ENCODE assay signal across 8 cellular contexts in genomic region chr1:161621181-161622000, GRCh38. TPM values are rescaled to one million over a fixed set of nuclear protein-coding genes. Genes with fewer than 3 reads are reported as not detected.
A peak's percentile ranks its signal among the peaks of the same experiment; 100 is the strongest.
DNase-seq lines count a peak whose midpoint lies in the region; ATAC-seq, FAIRE-seq and TF ChIP-seq lines count a peak whose summit lies in the region.
"Not testable (repeated sequence)": the region's sequence is repeated elsewhere in the genome, so short reads cannot be mapped to it uniquely, and the experiment has no call there.

No MANE protein-coding gene starts in this region.

- 2 to 3% methylated on average over 39 to 41 of the region's 41 CpGs for WGBS in ectodermal cell, 2 experiments
- 13% methylated on average over 41 of the region's 41 CpGs; no CpG with 5 or more reads in 1 of the 2 donors for WGBS in transverse colon (ENCODE audit: low coverage in 1 of 2), 2 donors

- peak; percentile 87 for DNase-seq in NT2/D1 (ENCODE audit: low read depth, low spot score)
- DNase-seq in activated CD8-positive, alpha-beta memory T cell treated with anti-CD3 and anti-CD28 coated beads, Interleukin-2, amount 50 U/mL, for 48 hours = peak; percentile 98
- peak; percentile 85 for DNase-seq in kidney
- peak; percentile 40 for DNase-seq in skeletal muscle cell (ENCODE audit: low read depth)
- DNase-seq in transverse colon = peak; percentile 46

- H3K27me3 ChIP-seq in NT2/D1 (ENCODE audit: insufficient read depth, insufficient read length) (peaks cover 22% of the 10 kb centered on the region), ectodermal cell (ENCODE audit: control insufficient read depth, insufficient read depth, low read length, poor library complexity, severe bottlenecking) (peaks cover 18% of the 10 kb centered on the region), transverse colon (peaks cover 16% of the 10 kb centered on the region)

- H3K4me1 ChIP-seq in NT2/D1 (ENCODE audit: insufficient read depth, insufficient read length); ectodermal cell (ENCODE audit: control insufficient read depth, insufficient read depth, low read length); kidney (ENCODE audit: control insufficient read depth in 1 of 2, insufficient read depth in 1 of 2, low read depth in 1 of 2, low read length in 2 of 2); transverse colon: not testable (repeated sequence)

- not testable (repeated sequence) for TF ChIP-seq EP300 in transverse colon (IDR thresholded peaks at IDR 0.05; ENCODE audit: low read depth)

- intact Hi-C loops in kidney (cut with DNase I); transverse colon (cut with DNase I; ENCODE audit: low total_unique reads): not testable (repeated sequence)

- ATAC-seq in HG02981 (IDR thresholded peaks at IDR 0.05; ENCODE audit: unreplicated experiment) = peak; percentile 44

- not testable (repeated sequence) for H3K27ac ChIP-seq in ectodermal cell (ENCODE audit: insufficient read depth, low read depth, low read length, poor library complexity, severe bottlenecking); kidney (ENCODE audit: low read depth in 2 of 2, low read length in 2 of 2)
- H3K27ac ChIP-seq in transverse colon = peak overlapping the region in 3 of 4 donors; percentile 6 to 29 (median 19)

- not testable (repeated sequence) for FAIRE-seq in kidney (lab: Jason Lieb, UNC)

- H3K4me3 ChIP-seq in GM12875 (ENCODE audit: low read depth, low read length) = peak overlapping the region; percentile 58
- H3K4me3 ChIP-seq in NT2/D1 (ENCODE audit: insufficient read length, low read depth) = peak overlapping the region; percentile 65
- H3K4me3 ChIP-seq in ectodermal cell (ENCODE audit: insufficient read depth, low read depth, low read length) = peak overlapping the region; percentile 28
- peak overlapping the region; percentile 35 to 45 for H3K4me3 ChIP-seq in kidney (ENCODE audit: low read length in 2 of 2)
- H3K4me3 ChIP-seq in skeletal muscle cell (ENCODE audit: low read depth, low read length) = peak overlapping the region; percentile 48
- peak overlapping the region in 2 of 4 donors; percentile 29 to 37 for H3K4me3 ChIP-seq in transverse colon

- in situ Hi-C loops in transverse colon (cut with MboI; ENCODE audit: low pct_ligation_motif_present in 1 of 4, low pct_unique_long_range_greater_than_20kb in 1 of 4, low sequenced_read_pairs in 3 of 4) = loop anchor here in 1 of 4 donors (25.0 kb wide), 1 partner anchor 116 kb away; the partner anchor contains the start of gene DUSP12

- not testable (repeated sequence) for H3K36me3 ChIP-seq in NT2/D1 (ENCODE audit: insufficient read depth, insufficient read length, low read length); ectodermal cell (ENCODE audit: control insufficient read depth, insufficient read depth, low read length); kidney (ENCODE audit: control insufficient read depth in 1 of 2, insufficient read depth in 2 of 2, low read length in 2 of 2); transverse colon

- TF ChIP-seq CTCF in GM12875 (IDR thresholded peaks at IDR 0.05; ENCODE audit: borderline replicate concordance, insufficient read depth, low read depth, low read length); kidney (IDR thresholded peaks at IDR 0.05; ENCODE audit: borderline replicate concordance, extremely low read depth, insufficient read depth); transverse colon (IDR thresholded peaks at IDR 0.05): not testable (repeated sequence)

- peak overlapping the region; percentile 52 for H3K9ac ChIP-seq in NT2/D1 (ENCODE audit: insufficient read length, low read depth)
- not testable (repeated sequence) for H3K9ac ChIP-seq in kidney (ENCODE audit: low read length in 2 of 2)

- H3K9me3 ChIP-seq in NT2/D1 (ENCODE audit: insufficient read depth, low read length); ectodermal cell (ENCODE audit: control insufficient read depth, low read length); kidney (ENCODE audit: control insufficient read depth in 1 of 2, low read length in 2 of 2); transverse colon: not testable (repeated sequence)

- not testable (repeated sequence) for TF ChIP-seq POLR2A in transverse colon (IDR thresholded peaks at IDR 0.05)

RNA-seq across cellular contexts. Expression of gene FCGR3B, which starts 9.6 kb away (rescaled TPM):
- not detected for polyA plus RNA-seq in ectodermal cell (2013, experiment 1 of 4)
- polyA plus RNA-seq in ectodermal cell (2013, experiment 2 of 4) = not detected
- polyA plus RNA-seq in ectodermal cell (2013, experiment 3 of 4) = not detected
- not detected for polyA plus RNA-seq in ectodermal cell (2013, experiment 4 of 4)
- total RNA-seq in kidney (4.3 TPM), transverse colon (1 to 10 TPM in 1 of 4 donors, not detected in 3; 2.0 TPM)
- polyA plus RNA-seq in kidney (ENCODE audit: insufficient read depth, low read depth, low replicate concordance) = not detected

RNA-seq across cellular contexts. Expression of gene FCGR2B, which starts 41.6 kb away (rescaled TPM):
- not detected for polyA plus RNA-seq in ectodermal cell (2013, experiment 1 of 4)
- not detected for polyA plus RNA-seq in ectodermal cell (2013, experiment 2 of 4)
- polyA plus RNA-seq in ectodermal cell (2013, experiment 3 of 4) = not detected
- polyA plus RNA-seq in ectodermal cell (2013, experiment 4 of 4) = not detected
- total RNA-seq in kidney (19.7 TPM), transverse colon (10 to 100 TPM in 3 of 4 donors, not detected in 1; 12.4 to 17.6 (median 12.7) TPM)
- 4.0 TPM for polyA plus RNA-seq in kidney (ENCODE audit: insufficient read depth, low read depth, low replicate concordance)

Comparison
In these comparisons a context has a peak if more than half of its experiments do, and no peak if none do; other contexts are left out.
1. DNase-seq: peak in every context shown above with its lines; median percentile 98 in activated CD8-positive, alpha-beta memory T cell treated with anti-CD3 and anti-CD28 coated beads, Interleukin-2, amount 50 U/mL, for 48 hours; 87 in NT2/D1; 85 in kidney; 46 in transverse colon; 40 in skeletal muscle cell.